ENCODE assay signal across 8 cellular contexts in the genomic region with DNA sequence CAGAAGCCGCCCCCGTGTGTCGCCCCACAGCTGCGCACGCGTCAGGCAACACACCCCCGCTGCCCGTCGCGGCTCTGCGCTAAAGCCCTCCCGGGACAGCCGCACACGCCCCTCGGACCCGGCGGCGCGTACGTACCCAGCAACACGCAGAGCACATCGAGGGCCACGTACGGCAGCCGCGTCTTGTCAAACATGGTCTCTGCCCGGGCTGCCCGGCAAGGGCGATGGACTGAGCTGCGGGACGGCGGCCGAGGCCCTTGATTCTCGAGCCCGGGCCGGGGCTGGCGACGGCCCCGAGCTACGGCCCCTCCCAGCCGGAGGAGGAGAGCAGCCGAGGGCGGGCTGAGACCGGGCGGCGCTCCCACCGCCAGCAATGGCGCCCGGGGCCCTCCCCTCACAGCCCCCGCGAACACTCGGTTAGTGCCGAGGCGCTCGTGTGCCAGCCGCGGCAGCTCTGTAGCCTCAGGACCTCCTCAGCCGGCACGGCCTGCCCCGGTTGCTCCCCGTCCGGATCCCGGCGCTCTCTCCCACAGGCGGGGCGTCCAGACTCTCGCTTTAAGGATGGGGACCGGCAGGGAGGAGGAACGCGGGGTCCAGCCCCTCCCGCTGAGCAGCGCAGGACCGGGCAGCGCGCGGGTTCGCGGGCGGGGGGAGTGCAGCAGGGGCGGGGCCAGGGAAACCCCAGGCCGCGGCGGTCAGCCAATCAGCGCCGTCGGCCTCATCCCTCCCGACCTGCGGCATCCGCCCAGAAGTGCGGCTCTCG. TPM values are rescaled to one million over a fixed set of nuclear protein-coding genes. Genes with fewer than 3 reads are reported as not detected.
A peak's percentile ranks its signal among the peaks of the same experiment; 100 is the strongest.
DNase-seq lines count a peak whose midpoint lies in the region; ATAC-seq and TF ChIP-seq lines count a peak whose summit lies in the region.

A gene (minus strand): TSS at position 529 of the 763 bp plus-strand sequence. CDS start 335 bp downstream, at position 194.

- POLR2A ChIA-PET in A673 (lab: Charles Lee; ENCODE audit: low non-redundant PET): no interaction called here

- intact Hi-C loops in A673 (cut with micrococcal nuclease; ENCODE audit: unreplicated experiment): no loop called here

- no peaks in the 10 kb centered on the region for H3K27me3 ChIP-seq in A673 (replicated peaks; ENCODE audit: insufficient read depth, low read depth, low read length, poor library complexity)

- DNase-seq in A673 (ENCODE audit: low spot score) (peak; percentile 84), NCI-H2196 (lab: John Stamatoyannopoulos, UW; ENCODE audit: unreplicated experiment) (peak; percentile 74), iris pigment epithelial cell (ENCODE audit: low read depth) (peak; percentile 91)
- peak; percentile 57 for DNase-seq in activated CD4-positive, CD25-positive, alpha-beta regulatory T cell treated with anti-CD3 and anti-CD28 coated beads, Interleukin-2, amount 50 U/mL, for 16 hours (ENCODE audit: low read depth, low spot score)
- peak; percentile 84 for DNase-seq in central memory CD4-positive, alpha-beta T cell
- DNase-seq in stimulated activated CD4-positive, alpha-beta T cell treated with anti-CD3 and anti-CD28 coated beads, Interleukin-12 subunit alpha, Interleukin-12 subunit beta, amount 100 ng/mL, for 4 hours: peak; percentile 81

- no peaks in the 10 kb centered on the region for H3K36me3 ChIP-seq in A673 (ENCODE audit: insufficient read depth, low read length, poor library complexity, severe bottlenecking)

- peaks cover 13% of the 10 kb centered on the region for H3K4me1 ChIP-seq in A673 (ENCODE audit: insufficient read depth, low read length, poor library complexity, severe bottlenecking)

- no TSS peak for BruUV-seq in A673 (replicated peaks; lab: Mats Ljungman, UMichigan)

- H3K9me3 ChIP-seq in A673 (ENCODE audit: low read depth, low read length, poor library complexity, severe bottlenecking): no peaks in the 10 kb centered on the region

- peak within 1 kb of the TSS; percentile 78 for H3K4me3 ChIP-seq in A673 (ENCODE audit: low read depth, low read length, poor library complexity, severe bottlenecking)

- H3K27ac ChIP-seq in A673 (ENCODE audit: low read depth, low read length, poor library complexity, severe bottlenecking): peak within 1 kb of the TSS; percentile 73

- TF ChIP-seq CTCF in A673 (conservative IDR thresholded peaks at IDR 0.05; ENCODE audit: low read depth, low read length): no peak

- ATAC-seq in GM18520 (IDR thresholded peaks at IDR 0.05; ENCODE audit: unreplicated experiment) (peak; percentile 71), HG03060 (IDR thresholded peaks at IDR 0.05; ENCODE audit: low read depth, unreplicated experiment) (peak; percentile 32)

- CTCF ChIA-PET in A673 (lab: Charles Lee): no interaction called here

RNA-seq across cellular contexts. Expression of the gene that starts here (rescaled TPM):
- 6.7 and 10.5 TPM in 2 replicates for total RNA-seq in A673 (2021)

Comparison
In these comparisons a context has a peak if more than half of its experiments do, and no peak if none do; other contexts are left out.
1. Peak in every context shown above with its lines: DNase-seq, ATAC-seq, H3K4me3 ChIP-seq and H3K27ac ChIP-seq.